10 cellular contexts compared by ENCODE assay signal in the genomic region with DNA sequence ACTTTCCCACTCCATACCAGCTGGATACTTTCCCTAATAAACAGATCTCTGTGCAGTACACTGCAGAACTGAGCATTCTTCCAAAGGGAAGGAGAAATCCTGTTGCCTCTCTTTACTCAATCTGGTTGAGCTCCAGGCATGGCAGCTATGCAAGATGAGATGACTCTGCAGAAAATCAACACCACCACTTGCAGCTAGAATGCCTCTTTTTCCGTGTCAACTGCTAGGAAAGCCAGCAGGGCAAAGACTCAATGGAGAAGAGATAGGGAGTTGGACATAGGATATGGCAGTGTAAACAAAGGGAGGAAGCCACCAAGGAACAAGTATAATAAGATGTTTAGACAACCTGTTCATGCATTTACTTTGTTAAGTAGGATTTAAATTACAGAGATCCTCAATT. TPM values are rescaled to one million over a fixed set of nuclear protein-coding genes. Genes with fewer than 3 reads are reported as not detected.
A peak's percentile ranks its signal among the peaks of the same experiment; 100 is the strongest.
DNase-seq lines count a peak whose midpoint lies in the region; ATAC-seq and TF ChIP-seq lines count a peak whose summit lies in the region.
"Had no signal": no experiment of that assay in that cellular context is flagged by ENCODE, and none has a peak within 500 bp of the region (broad histone marks: within the 10 kb centered on the region; RNA-seq: fewer than 3 reads in every experiment).

No MANE protein-coding gene starts in this region.

- peaks cover 51% of the 10 kb centered on the region for H3K4me1 ChIP-seq in cardiac muscle cell (ENCODE audit: low read depth)

- no peak for TF ChIP-seq CTCF in cardiac muscle cell (IDR thresholded peaks at IDR 0.05; ENCODE audit: low read depth, low read length)
- no peak for TF ChIP-seq CTCF in omental fat pad (IDR thresholded peaks at IDR 0.05)

- H3K4me3 Mint-ChIP-seq in activated CD4-positive, alpha-beta memory T cell treated with anti-CD3 and anti-CD28 coated beads for 36 hours: no peak overlapping the region
- H3K4me3 Mint-ChIP-seq: activated naive CD8-positive, alpha-beta T cell treated with anti-CD3 and anti-CD28 coated beads for 36 hours had no signal

- H3K27ac Mint-ChIP-seq in activated CD4-positive, alpha-beta memory T cell treated with anti-CD3 and anti-CD28 coated beads for 36 hours: no peak overlapping the region
- H3K27ac Mint-ChIP-seq: activated naive CD8-positive, alpha-beta T cell treated with anti-CD3 and anti-CD28 coated beads for 36 hours had no signal

- no peaks in the 10 kb centered on the region for H3K9me3 ChIP-seq in cardiac muscle cell (ENCODE audit: low read depth)

- H3K9me3 Mint-ChIP-seq in activated CD4-positive, alpha-beta memory T cell treated with anti-CD3 and anti-CD28 coated beads for 36 hours: no peaks in the 10 kb centered on the region

- no peak overlapping the region for H3K4me3 ChIP-seq in cardiac muscle cell

- no peaks in the 10 kb centered on the region for H3K27me3 ChIP-seq in cardiac muscle cell

- POLR2A ChIA-PET in activated CD4-positive, alpha-beta memory T cell treated with anti-CD3 and anti-CD28 coated beads for 36 hours (lab: Charles Lee): no interaction called here

- peaks cover 33% of the 10 kb centered on the region for H3K36me3 Mint-ChIP-seq in activated CD4-positive, alpha-beta memory T cell treated with anti-CD3 and anti-CD28 coated beads for 36 hours

- intact Hi-C loops in activated CD4-positive, alpha-beta memory T cell treated with anti-CD3 and anti-CD28 coated beads for 36 hours (cut with micrococcal nuclease): no loop called here

- H3K4me1 Mint-ChIP-seq in activated CD4-positive, alpha-beta memory T cell treated with anti-CD3 and anti-CD28 coated beads for 36 hours (ENCODE audit: low read depth): peaks cover 36% of the 10 kb centered on the region

- H3K27ac ChIP-seq in cardiac muscle cell: peak overlapping the region; percentile 88

- H3K36me3 ChIP-seq in cardiac muscle cell: peaks cover 4% of the 10 kb centered on the region

- CTCF ChIA-PET in activated CD4-positive, alpha-beta memory T cell treated with anti-CD3 and anti-CD28 coated beads for 36 hours (lab: Charles Lee): interaction anchor here (0.7 to 1.1 kb wide), 4 partner anchors 43 to 118 kb away, joined by 3 to 8 read pairs (median 4); no protein-coding TSS in a partner anchor

- H3K27me3 Mint-ChIP-seq in activated CD4-positive, alpha-beta memory T cell treated with anti-CD3 and anti-CD28 coated beads for 36 hours: no peaks in the 10 kb centered on the region
- H3K27me3 Mint-ChIP-seq: activated naive CD8-positive, alpha-beta T cell treated with anti-CD3 and anti-CD28 coated beads for 36 hours had no signal

- ATAC-seq in omental fat pad (ENCODE audit: low FRiP score): peak; percentile 46
- ATAC-seq in GM18867 (IDR thresholded peaks at IDR 0.05; ENCODE audit: unreplicated experiment): no peak

- DNase-seq in DMS53 (lab: John Stamatoyannopoulos, UW): peak; percentile 81
- peak; percentile 8 for DNase-seq in NCI-H2196 (lab: John Stamatoyannopoulos, UW; ENCODE audit: unreplicated experiment)
- DNase-seq in cardiac muscle cell (ENCODE audit: low read depth in 1 of 2, low spot score in 1 of 2): peak; percentile 62 to 68
- no peak for DNase-seq in omental fat pad (ENCODE audit: low spot score)
- no peak for DNase-seq in activated CD4-positive, alpha-beta memory T cell treated with anti-CD3 and anti-CD28 coated beads for 36 hours
- DNase-seq in NCI-H345 (lab: John Stamatoyannopoulos, UW): no peak
- DNase-seq in NK-92 treated with Interleukin-12 subunit alpha and Interleukin-12 subunit beta, amount 100 ng/mL, for 24 hours (lab: John Stamatoyannopoulos, UW): no peak
- DNase-seq: activated naive CD8-positive, alpha-beta T cell treated with anti-CD3 and anti-CD28 coated beads for 36 hours; Karpas-422 had no signal

RNA-seq across cellular contexts. Expression of a gene that starts 40.4 kb away (rescaled TPM):
- total RNA-seq in cardiac muscle cell (127 and 243 TPM in 2 replicates), omental fat pad (10 to 100 TPM; 10.7 to 45.9 (median 14.1) TPM)
- 163 and 255 TPM in 2 replicates for polyA plus RNA-seq in cardiac muscle cell
- total RNA-seq in activated CD4-positive, alpha-beta memory T cell treated with anti-CD3 and anti-CD28 coated beads for 36 hours: 10 to 100 TPM; 21.3 to 22.1 TPM

Comparison
In these comparisons a context has a peak if more than half of its experiments do, and no peak if none do; other contexts are left out.
1. DNase-seq: peak in DMS53 (single experiment), NCI-H2196 (single experiment) and cardiac muscle cell (2 of 2); none in omental fat pad (single experiment), activated CD4-positive, alpha-beta memory T cell treated with anti-CD3 and anti-CD28 coated beads for 36 hours (single experiment), NCI-H345 (single experiment) and NK-92 treated with Interleukin-12 subunit alpha and Interleukin-12 subunit beta, amount 100 ng/mL, for 24 hours (single experiment).